In the genomic region with DNA sequence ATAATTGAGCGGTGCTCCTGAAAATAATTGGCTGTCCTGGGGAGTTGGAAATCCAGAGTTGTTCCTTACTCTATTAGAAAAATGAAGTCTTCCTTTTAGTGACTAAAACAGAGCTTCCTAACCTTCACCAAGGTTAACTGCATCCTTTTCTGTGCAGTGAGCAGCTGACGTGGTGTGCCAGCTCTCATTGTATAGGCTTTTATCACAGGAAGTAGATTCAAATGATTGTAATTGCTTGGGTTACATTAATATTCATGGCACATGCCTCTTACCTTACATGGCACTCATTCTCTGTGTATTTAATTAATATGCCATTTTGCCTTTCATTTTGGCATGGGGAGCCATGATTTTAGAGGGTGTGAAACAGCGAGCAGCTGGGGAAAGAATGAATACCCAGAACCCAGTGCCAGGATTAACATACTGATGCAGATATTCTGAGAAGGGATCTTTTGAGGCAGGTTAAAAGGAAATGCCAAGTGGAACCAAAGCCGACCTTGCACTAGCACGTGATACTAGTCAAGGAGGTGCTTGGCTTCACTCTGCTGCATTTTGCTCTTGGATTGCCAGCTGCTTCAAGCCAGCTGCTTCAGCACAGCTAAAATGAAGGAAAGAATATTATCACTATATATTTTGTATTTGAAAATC, we compare ENCODE assay signal across 1 cellular context.
TF ChIP-seq lines count a peak whose summit lies in the region.

No MANE protein-coding gene starts in this region.

TF ChIP-seq in GM23338, 12 proteins besides CTCF, POLR2A, EP300 and RAD21 (continued from another document):
- TF ChIP-seq, protein P1, sequence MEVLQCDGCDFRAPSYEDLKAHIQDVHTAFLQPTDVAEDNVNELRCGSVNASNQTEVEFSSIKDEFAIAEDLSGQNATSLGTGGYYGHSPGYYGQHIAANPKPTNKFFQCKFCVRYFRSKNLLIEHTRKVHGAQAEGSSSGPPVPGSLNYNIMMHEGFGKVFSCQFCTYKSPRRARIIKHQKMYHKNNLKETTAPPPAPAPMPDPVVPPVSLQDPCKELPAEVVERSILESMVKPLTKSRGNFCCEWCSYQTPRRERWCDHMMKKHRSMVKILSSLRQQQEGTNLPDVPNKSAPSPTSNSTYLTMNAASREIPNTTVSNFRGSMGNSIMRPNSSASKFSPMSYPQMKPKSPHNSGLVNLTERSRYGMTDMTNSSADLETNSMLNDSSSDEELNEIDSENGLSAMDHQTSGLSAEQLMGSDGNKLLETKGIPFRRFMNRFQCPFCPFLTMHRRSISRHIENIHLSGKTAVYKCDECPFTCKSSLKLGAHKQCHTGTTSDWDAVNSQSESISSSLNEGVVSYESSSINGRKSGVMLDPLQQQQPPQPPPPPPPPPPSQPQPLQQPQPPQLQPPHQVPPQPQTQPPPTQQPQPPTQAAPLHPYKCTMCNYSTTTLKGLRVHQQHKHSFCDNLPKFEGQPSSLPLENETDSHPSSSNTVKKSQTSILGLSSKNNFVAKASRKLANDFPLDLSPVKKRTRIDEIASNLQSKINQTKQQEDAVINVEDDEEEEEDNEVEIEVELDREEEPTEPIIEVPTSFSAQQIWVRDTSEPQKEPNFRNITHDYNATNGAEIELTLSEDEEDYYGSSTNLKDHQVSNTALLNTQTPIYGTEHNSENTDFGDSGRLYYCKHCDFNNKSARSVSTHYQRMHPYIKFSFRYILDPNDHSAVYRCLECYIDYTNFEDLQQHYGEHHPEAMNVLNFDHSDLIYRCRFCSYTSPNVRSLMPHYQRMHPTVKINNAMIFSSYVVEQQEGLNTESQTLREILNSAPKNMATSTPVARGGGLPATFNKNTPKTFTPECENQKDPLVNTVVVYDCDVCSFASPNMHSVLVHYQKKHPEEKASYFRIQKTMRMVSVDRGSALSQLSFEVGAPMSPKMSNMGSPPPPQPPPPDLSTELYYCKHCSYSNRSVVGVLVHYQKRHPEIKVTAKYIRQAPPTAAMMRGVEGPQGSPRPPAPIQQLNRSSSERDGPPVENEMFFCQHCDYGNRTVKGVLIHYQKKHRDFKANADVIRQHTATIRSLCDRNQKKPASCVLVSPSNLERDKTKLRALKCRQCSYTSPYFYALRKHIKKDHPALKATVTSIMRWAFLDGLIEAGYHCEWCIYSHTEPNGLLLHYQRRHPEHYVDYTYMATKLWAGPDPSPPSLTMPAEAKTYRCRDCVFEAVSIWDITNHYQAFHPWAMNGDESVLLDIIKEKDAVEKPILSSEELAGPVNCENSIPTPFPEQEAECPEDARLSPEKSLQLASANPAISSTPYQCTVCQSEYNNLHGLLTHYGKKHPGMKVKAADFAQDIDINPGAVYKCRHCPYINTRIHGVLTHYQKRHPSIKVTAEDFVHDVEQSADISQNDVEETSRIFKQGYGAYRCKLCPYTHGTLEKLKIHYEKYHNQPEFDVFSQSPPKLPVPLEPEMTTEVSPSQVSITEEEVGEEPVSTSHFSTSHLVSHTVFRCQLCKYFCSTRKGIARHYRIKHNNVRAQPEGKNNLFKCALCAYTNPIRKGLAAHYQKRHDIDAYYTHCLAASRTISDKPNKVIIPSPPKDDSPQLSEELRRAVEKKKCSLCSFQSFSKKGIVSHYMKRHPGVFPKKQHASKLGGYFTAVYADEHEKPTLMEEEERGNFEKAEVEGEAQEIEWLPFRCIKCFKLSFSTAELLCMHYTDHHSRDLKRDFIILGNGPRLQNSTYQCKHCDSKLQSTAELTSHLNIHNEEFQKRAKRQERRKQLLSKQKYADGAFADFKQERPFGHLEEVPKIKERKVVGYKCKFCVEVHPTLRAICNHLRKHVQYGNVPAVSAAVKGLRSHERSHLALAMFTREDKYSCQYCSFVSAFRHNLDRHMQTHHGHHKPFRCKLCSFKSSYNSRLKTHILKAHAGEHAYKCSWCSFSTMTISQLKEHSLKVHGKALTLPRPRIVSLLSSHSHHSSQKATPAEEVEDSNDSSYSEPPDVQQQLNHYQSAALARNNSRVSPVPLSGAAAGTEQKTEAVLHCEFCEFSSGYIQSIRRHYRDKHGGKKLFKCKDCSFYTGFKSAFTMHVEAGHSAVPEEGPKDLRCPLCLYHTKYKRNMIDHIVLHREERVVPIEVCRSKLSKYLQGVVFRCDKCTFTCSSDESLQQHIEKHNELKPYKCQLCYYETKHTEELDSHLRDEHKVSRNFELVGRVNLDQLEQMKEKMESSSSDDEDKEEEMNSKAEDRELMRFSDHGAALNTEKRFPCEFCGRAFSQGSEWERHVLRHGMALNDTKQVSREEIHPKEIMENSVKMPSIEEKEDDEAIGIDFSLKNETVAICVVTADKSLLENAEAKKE (CRISPR knock-in tag; IDR thresholded peaks at IDR 0.05): no peak
- TF ChIP-seq NANOG (IDR thresholded peaks at IDR 0.05; ENCODE audit: borderline replicate concordance): no peak
- no peak for TF ChIP-seq CREB1 (CRISPR knock-in tag; IDR thresholded peaks at IDR 0.05; ENCODE audit: low read depth)
- TF ChIP-seq POLR2AphosphoS5 (IDR thresholded peaks at IDR 0.05; ENCODE audit: low read depth): no peak
- TF ChIP-seq, protein P2, sequence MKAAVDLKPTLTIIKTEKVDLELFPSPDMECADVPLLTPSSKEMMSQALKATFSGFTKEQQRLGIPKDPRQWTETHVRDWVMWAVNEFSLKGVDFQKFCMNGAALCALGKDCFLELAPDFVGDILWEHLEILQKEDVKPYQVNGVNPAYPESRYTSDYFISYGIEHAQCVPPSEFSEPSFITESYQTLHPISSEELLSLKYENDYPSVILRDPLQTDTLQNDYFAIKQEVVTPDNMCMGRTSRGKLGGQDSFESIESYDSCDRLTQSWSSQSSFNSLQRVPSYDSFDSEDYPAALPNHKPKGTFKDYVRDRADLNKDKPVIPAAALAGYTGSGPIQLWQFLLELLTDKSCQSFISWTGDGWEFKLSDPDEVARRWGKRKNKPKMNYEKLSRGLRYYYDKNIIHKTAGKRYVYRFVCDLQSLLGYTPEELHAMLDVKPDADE (IDR thresholded peaks at IDR 0.05): no peak
